9 cellular contexts compared by ENCODE assay signal in the genomic region with DNA sequence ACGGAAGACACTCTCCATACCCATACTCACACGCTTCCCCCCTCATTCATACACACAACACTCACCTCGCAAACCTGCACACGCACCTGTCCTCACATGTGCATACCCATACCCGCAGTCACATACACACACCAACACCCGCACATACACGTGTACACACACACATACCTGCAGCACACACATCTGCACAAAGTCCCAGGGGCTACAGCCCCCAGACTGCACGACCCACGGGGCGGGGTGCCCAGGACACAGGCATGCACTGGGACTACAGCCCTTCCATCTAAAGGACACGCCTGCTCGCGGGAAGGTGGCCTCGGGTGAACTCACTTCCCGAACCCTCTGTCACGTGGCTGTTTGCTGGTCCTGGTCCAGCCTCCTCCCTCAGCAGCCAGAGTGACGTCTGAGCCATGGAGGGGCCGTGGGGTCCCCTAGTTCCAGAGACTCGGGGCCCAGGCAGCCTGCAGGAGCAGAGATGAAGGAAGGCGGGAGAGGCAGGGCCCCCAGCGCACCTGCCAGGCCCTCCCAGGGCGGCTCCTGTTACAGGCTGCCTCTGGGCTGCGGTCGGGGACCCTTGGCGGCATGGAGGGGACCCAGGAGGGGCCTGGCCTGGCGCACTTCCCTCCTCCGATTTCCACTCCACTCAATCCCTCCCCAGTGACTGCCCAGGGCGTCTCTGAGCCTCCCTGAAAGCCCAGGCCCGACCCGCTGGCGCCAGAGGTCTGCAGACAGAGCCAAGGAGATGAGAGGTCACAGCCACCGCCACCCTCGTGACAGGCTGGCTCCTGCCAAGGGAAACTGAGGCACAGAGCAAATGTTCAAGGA. TPM values are rescaled to one million over a fixed set of nuclear protein-coding genes. Genes with fewer than 3 reads are reported as not detected.
DNase-seq lines count a peak whose midpoint lies in the region; ATAC-seq, FAIRE-seq and TF ChIP-seq lines count a peak whose summit lies in the region.
"Had no signal": no experiment of that assay in that cellular context is flagged by ENCODE, and none has a peak within 500 bp of the region (broad histone marks: within the 10 kb centered on the region; RNA-seq: fewer than 3 reads in every experiment).

No MANE protein-coding gene starts in this region.

- in situ Hi-C loops in mammary epithelial cell (cut with MboI; ENCODE audit: low sequenced_read_pairs in 2 of 2), result no loop called here

- H3K56ac ChIP-seq in H9 (ENCODE audit: insufficient read length, low read depth, low read length), result no peak overlapping the region

- dilution Hi-C loops in mammary epithelial cell (cut with HindIII; ENCODE audit: low sequenced_read_pairs), result no loop called here

- peak overlapping the region; percentile 53; the same call in 1 of the 2 replicates for H3K14ac ChIP-seq in H9 (ENCODE audit: insufficient read depth, low read length)

- H3K4me3 Mint-ChIP-seq in H9 (no peak overlapping the region), GM23338 (no peak overlapping the region; the same call in 2 of the 3 replicates)

- no peak for DNase-seq in H9
- peak; percentile 93 for DNase-seq in Right ventricle myocardium superior
- DNase-seq in putamen (ENCODE audit: low spot score), result peak; percentile 48
- no peak for DNase-seq in islet precursor cell
- no peak for DNase-seq in RCC 7860 (ENCODE audit: low spot score)
- no peak for DNase-seq in GM23338 (ENCODE audit: low spot score)
- DNase-seq in mammary epithelial cell, result no peak

- H3F3A ChIP-seq in GM23338 (replicated peaks; ENCODE audit: low read depth), result 0 out of 2 replicates have a peak, but pooled peaks cover 4% of the 10 kb centered on the region

- H3K27ac ChIP-seq in H9 (ENCODE audit: insufficient read length, low read depth, low read length) (no peak overlapping the region), VCaP (peak overlapping the region; percentile 66), GM23338 (ENCODE audit: low read depth) (no peak overlapping the region), mammary epithelial cell (ENCODE audit: insufficient read depth, low read depth, low read length) (no peak overlapping the region)

- no peak overlapping the region for H2BK20ac ChIP-seq in H9 (ENCODE audit: low read depth, low read length, poor library complexity, severe bottlenecking)

- H2AK5ac ChIP-seq in H9 (ENCODE audit: insufficient read length, low read length), result no peak overlapping the region

- WGBS in H9 (ENCODE audit: extremely low coverage, insufficient read length, low lambda C conversion rate), result 100% methylated on average over 5 of the region's 33 CpGs
- 76% methylated on average over 25 of the region's 33 CpGs for WGBS in mammary epithelial cell (ENCODE audit: low coverage, missing lambda C conversion rate)

- no peak overlapping the region for H2BK12ac ChIP-seq in H9 (ENCODE audit: insufficient read length, low read depth, low read length)

- no peak for FAIRE-seq in RCC 7860 (lab: Jason Lieb, UNC)
- FAIRE-seq: astrocyte had no signal

- H3K36me3 Mint-ChIP-seq in H9 (ENCODE audit: insufficient read depth in 1 of 3, low read depth in 3 of 3) (peaks cover 0 to 6% (median 0%) of the 10 kb centered on the region in 3 experiments; a peak in 2 of 7 replicates), GM23338 (ENCODE audit: low read depth) (no peaks in the 10 kb centered on the region)

- H3K79me1 ChIP-seq in H9 (ENCODE audit: insufficient read depth, low read depth, low read length, poor library complexity, severe bottlenecking), result peaks cover 3% of the 10 kb centered on the region

- peaks cover 12% of the 10 kb centered on the region; the same call in 1 of the 2 replicates for H3K4me1 ChIP-seq in H9 (ENCODE audit: insufficient read depth, low read length)
- peaks cover 46% of the 10 kb centered on the region for H3K4me1 ChIP-seq in GM23338 (ENCODE audit: insufficient read depth)
- no peaks in the 10 kb centered on the region for H3K4me1 ChIP-seq in mammary epithelial cell (ENCODE audit: insufficient read depth, low read length)

- no peak overlapping the region for H3K18ac ChIP-seq in H9 (ENCODE audit: insufficient read length, low read depth, low read length)

- H4K8ac ChIP-seq in H9 (replicated peaks; ENCODE audit: insufficient read length, low read depth, low read length), result no peak overlapping the region

- H3K4me3 ChIP-seq in GM23338 (no peak overlapping the region), mammary epithelial cell (replicated peaks in 1 of 3; ENCODE audit: insufficient read depth in 1 of 3, low read depth in 2 of 3, low read length in 3 of 3) (no peak overlapping the region)

- peaks cover 57 to 86% of the 10 kb centered on the region in 2 experiments for H3K4me1 Mint-ChIP-seq in H9
- H3K4me1 Mint-ChIP-seq in GM23338, result peaks cover 80% of the 10 kb centered on the region

- H3K27ac Mint-ChIP-seq in H9, result peak overlapping the region in 2 of 3 experiments; percentile 4 to 55; a peak in 3 of 7 replicates
- no peak overlapping the region for H3K27ac Mint-ChIP-seq in GM23338

- TF ChIP-seq CTCF in H9 (conservative IDR thresholded peaks at IDR 0.05), result no peak
- TF ChIP-seq CTCF in VCaP (conservative IDR thresholded peaks at IDR 0.05), result no peak
- TF ChIP-seq CTCF in GM23338 (conservative IDR thresholded peaks at IDR 0.05; ENCODE audit: low read depth in 2 of 2), result no peak
- no peak for TF ChIP-seq CTCF in mammary epithelial cell (conservative IDR thresholded peaks at IDR 0.05 in 1 of 2, IDR thresholded peaks at IDR 0.05 in 1 of 2; ENCODE audit: extremely low read depth in 1 of 2, insufficient read depth in 1 of 2, low read depth in 1 of 2, low read length in 2 of 2)

- no peak overlapping the region for H2BK120ac ChIP-seq in H9 (ENCODE audit: low read depth, low read length, poor library complexity, severe bottlenecking)

- no peak overlapping the region for H2BK15ac ChIP-seq in H9 (ENCODE audit: low read depth, low read length)

- no peaks in the 10 kb centered on the region for H3K9me2 ChIP-seq in GM23338 (ENCODE audit: insufficient read depth)

- intact Hi-C loops in Right ventricle myocardium superior (cut with DNase I), result no loop called here
- intact Hi-C loops in mammary epithelial cell (cut with micrococcal nuclease), result no loop called here

- H3K9me3 ChIP-seq in H9 (ENCODE audit: control insufficient read depth, low read depth, low read length) (no peaks in the 10 kb centered on the region), mammary epithelial cell (replicated peaks; ENCODE audit: insufficient read depth, low read length) (no peaks in the 10 kb centered on the region)

- H3T11ph ChIP-seq in H9 (ENCODE audit: low read length), result no peak overlapping the region

- H3K4me2 ChIP-seq in H9 (ENCODE audit: insufficient read depth, insufficient read length, low read length) (no peak overlapping the region), GM23338 (no peak overlapping the region), mammary epithelial cell (ENCODE audit: insufficient read depth, low read depth, low read length) (no peak overlapping the region)

- no peak overlapping the region for H4K5ac ChIP-seq in H9 (ENCODE audit: insufficient read length, low read depth, low read length)

- no peak overlapping the region for H3K4ac ChIP-seq in H9 (ENCODE audit: low read depth, low read length)

- H3K79me2 ChIP-seq in H9 (ENCODE audit: insufficient read depth, low read length), result peaks cover 3% of the 10 kb centered on the region; the same call in 1 of the 2 replicates
- peaks cover 93% of the 10 kb centered on the region for H3K79me2 ChIP-seq in GM23338 (replicated peaks; ENCODE audit: insufficient read depth)
- H3K79me2 ChIP-seq in mammary epithelial cell (ENCODE audit: insufficient read depth, low read length), result peaks cover 39% of the 10 kb centered on the region

- no peak overlapping the region for H3K23ac ChIP-seq in H9 (ENCODE audit: insufficient read length, low read depth, low read length)

- ATAC-seq in Right ventricle myocardium superior (ENCODE audit: poor library complexity) (peak; percentile 69), GM23338 (no peak)

- BruUV-seq in mammary epithelial cell (replicated peaks; lab: Mats Ljungman, UMichigan), result no TSS peak

- no peak overlapping the region for H2BK5ac ChIP-seq in H9 (ENCODE audit: insufficient read length, low read length)

- H2AFZ ChIP-seq in H9 (ENCODE audit: low read length), result no peak overlapping the region
- no peak overlapping the region for H2AFZ ChIP-seq in GM23338
- H2AFZ ChIP-seq in mammary epithelial cell (ENCODE audit: low read depth, low read length), result no peak overlapping the region

- H3K27me3 Mint-ChIP-seq in H9 (ENCODE audit: low read depth), result no peaks in the 10 kb centered on the region; the same call in 1 of the 2 replicates
- H3K27me3 Mint-ChIP-seq in GM23338 (ENCODE audit: insufficient read depth, low read depth, poor library complexity), result peaks cover 20% of the 10 kb centered on the region

- H4K20me1 ChIP-seq in H9 (ENCODE audit: control insufficient read depth, insufficient read depth, insufficient read length) (peaks cover 3% of the 10 kb centered on the region), GM23338 (replicated peaks; ENCODE audit: insufficient read depth) (peaks cover 6% of the 10 kb centered on the region; the same call in 1 of the 2 replicates), mammary epithelial cell (ENCODE audit: insufficient read depth, low read length) (peaks cover 3% of the 10 kb centered on the region)

- CTCF ChIA-PET in mammary epithelial cell (lab: Charles Lee; ENCODE audit: low non-redundant PET), result no interaction called here

- H3K9me3 Mint-ChIP-seq in H9 (no peaks in the 10 kb centered on the region), GM23338 (no peaks in the 10 kb centered on the region)

- no peaks in the 10 kb centered on the region for H3K23me2 ChIP-seq in H9 (ENCODE audit: insufficient read length, low read depth, low read length, poor library complexity, severe bottlenecking)

- H4K91ac ChIP-seq in H9 (ENCODE audit: insufficient read length, low read depth, low read length), result no peak overlapping the region

- H3K9ac ChIP-seq in H9 (ENCODE audit: extremely low read depth, insufficient read length, low read length) (no peak overlapping the region), mammary epithelial cell (ENCODE audit: insufficient read depth, low read length) (no peak overlapping the region)

- H3K27me3 ChIP-seq in H9 (ENCODE audit: insufficient read depth, low read length) (no peaks in the 10 kb centered on the region), GM23338 (ENCODE audit: insufficient read depth) (no peaks in the 10 kb centered on the region), mammary epithelial cell (ENCODE audit: insufficient read depth, low read length) (no peaks in the 10 kb centered on the region)

- H3K36me3 ChIP-seq in GM23338 (ENCODE audit: insufficient read depth) (no peaks in the 10 kb centered on the region), mammary epithelial cell (ENCODE audit: insufficient read depth, low read length) (no peaks in the 10 kb centered on the region)

TF ChIP-seq in GM23338, 12 proteins besides CTCF, POLR2A, EP300 and RAD21 (continues in another document):
- TF ChIP-seq POLR2AphosphoS5 (IDR thresholded peaks at IDR 0.05; ENCODE audit: low read depth), result no peak
- TF ChIP-seq ZNF114 (CRISPR knock-in tag; IDR thresholded peaks at IDR 0.05), result no peak
- TF ChIP-seq EZH2phosphoT487 (IDR thresholded peaks at IDR 0.05; ENCODE audit: unreplicated experiment), result no peak

RNA-seq across cellular contexts. Expression of a gene that starts 8.1 kb away (rescaled TPM):
- total RNA-seq in H9 (2021) (30.8 and 30.9 TPM in 2 replicates), Right ventricle myocardium superior (172 TPM), mammary epithelial cell (10 to 100 TPM; 10.5 to 21.2 TPM)
- total RNA-seq in GM23338 (2014; rRNA removed; shearing (Covaris generic)), result 32.2 TPM in 2 replicates
- polyA plus RNA-seq in GM23338 (2016; fragmentation: Nextera tagmentation; extraction: Ambion mirVana) (7.4 TPM in 2 replicates), mammary epithelial cell (6.3 TPM)
- 17.0 TPM for polyA minus RNA-seq in mammary epithelial cell

Comparison
In these comparisons a context has a peak if more than half of its experiments do, and no peak if none do; other contexts are left out.
1. DNase-seq: peak in Right ventricle myocardium superior (single experiment) and putamen (single experiment); none in H9 (single experiment), islet precursor cell (single experiment), RCC 7860 (single experiment), GM23338 (single experiment) and mammary epithelial cell (single experiment).